Comparison of ENCODE assay signal across 1 cellular context in genomic region chr12:54357802-54358619, GRCh38.
TF ChIP-seq lines count a peak whose summit lies in the region.

No MANE protein-coding gene starts in this region.

TF ChIP-seq in K562, 482 proteins besides CTCF, POLR2A, EP300 and RAD21 (continued from another document and continues in another):
- TF ChIP-seq ZNF518B (CRISPR knock-in tag; IDR thresholded peaks at IDR 0.05): no peak
- no peak for TF ChIP-seq ZNF354B (CRISPR knock-in tag; IDR thresholded peaks at IDR 0.05)
- TF ChIP-seq VEZF1 (CRISPR knock-in tag; IDR thresholded peaks at IDR 0.05): no peak
- TF ChIP-seq ZNF133 (CRISPR knock-in tag; IDR thresholded peaks at IDR 0.05): no peak
- no peak for TF ChIP-seq ZNF212 (CRISPR knock-in tag; IDR thresholded peaks at IDR 0.05)
- TF ChIP-seq GATA2 (CRISPR knock-in tag; IDR thresholded peaks at IDR 0.05): no peak
- TF ChIP-seq ESRRB (CRISPR knock-in tag; IDR thresholded peaks at IDR 0.05; ENCODE audit: borderline replicate concordance): no peak
- TF ChIP-seq EHMT2 (IDR thresholded peaks at IDR 0.05): peak; percentile 25
- TF ChIP-seq YY1 (IDR thresholded peaks at IDR 0.05; ENCODE audit: borderline replicate concordance in 1 of 3, control insufficient read depth in 1 of 3, extremely low read depth in 1 of 3, insufficient read depth in 3 of 3, insufficient read length in 1 of 3, insufficient replicate concordance in 2 of 3, low read depth in 1 of 3, low read length in 2 of 3): peak in 1 of 3 experiments; percentile 12
- no peak for TF ChIP-seq DLX4 (CRISPR knock-in tag; IDR thresholded peaks at IDR 0.05)
- no peak for TF ChIP-seq ZNF707 (CRISPR knock-in tag; conservative IDR thresholded peaks at IDR 0.05)
- TF ChIP-seq TFAP4 (CRISPR knock-in tag; IDR thresholded peaks at IDR 0.05; ENCODE audit: borderline replicate concordance): no peak
- TF ChIP-seq SRF (CRISPR knock-in tag; IDR thresholded peaks at IDR 0.05): no peak
- TF ChIP-seq ZBTB34 (CRISPR knock-in tag; IDR thresholded peaks at IDR 0.05): no peak
- no peak for TF ChIP-seq HOMEZ (CRISPR knock-in tag; IDR thresholded peaks at IDR 0.05)
- TF ChIP-seq DACH1 (IDR thresholded peaks at IDR 0.05; ENCODE audit: partially characterized antibody): no peak
- no peak for TF ChIP-seq TEAD2 (tag; IDR thresholded peaks at IDR 0.05)
- TF ChIP-seq TEAD4 (IDR thresholded peaks at IDR 0.05; ENCODE audit: low read length): no peak
- TF ChIP-seq TEAD4 (CRISPR knock-in tag; IDR thresholded peaks at IDR 0.05; ENCODE audit: borderline replicate concordance): no peak
- TF ChIP-seq MYNN (IDR thresholded peaks at IDR 0.05): no peak
- no peak for TF ChIP-seq MYNN (CRISPR knock-in tag; IDR thresholded peaks at IDR 0.05)
- no peak for TF ChIP-seq MAZ (CRISPR knock-in tag; conservative IDR thresholded peaks at IDR 0.05 in 1 of 2, IDR thresholded peaks at IDR 0.05 in 1 of 2)
- TF ChIP-seq GTF2B (IDR thresholded peaks at IDR 0.05; ENCODE audit: extremely low read depth, insufficient read length): no peak
- no peak for TF ChIP-seq ZNF77 (CRISPR knock-in tag; IDR thresholded peaks at IDR 0.05)
- peak; percentile 71 for TF ChIP-seq ZEB2 (IDR thresholded peaks at IDR 0.05)
- TF ChIP-seq SNAPC5 (CRISPR knock-in tag; IDR thresholded peaks at IDR 0.05): no peak
- TF ChIP-seq PPARD (CRISPR knock-in tag; IDR thresholded peaks at IDR 0.05): no peak
- TF ChIP-seq ZNF263 (CRISPR knock-in tag; IDR thresholded peaks at IDR 0.05; ENCODE audit: borderline replicate concordance): no peak
- TF ChIP-seq ZC3H8 (IDR thresholded peaks at IDR 0.05): peak; percentile 84; the same call in 1 of the 2 replicates
- TF ChIP-seq BHLHE40 (IDR thresholded peaks at IDR 0.05; ENCODE audit: low read length): no peak
- no peak for TF ChIP-seq ZBED1 (IDR thresholded peaks at IDR 0.05)
- TF ChIP-seq EWSR1 (IDR thresholded peaks at IDR 0.05; ENCODE audit: borderline replicate concordance, low read depth, partially characterized antibody): no peak
- no peak for TF ChIP-seq CHCHD3 (CRISPR knock-in tag; IDR thresholded peaks at IDR 0.05)
- TF ChIP-seq CREB5 (CRISPR knock-in tag; IDR thresholded peaks at IDR 0.05): no peak
- no peak for TF ChIP-seq ZNF766 (CRISPR knock-in tag; conservative IDR thresholded peaks at IDR 0.05)
- no peak for TF ChIP-seq ZNF41 (CRISPR knock-in tag; conservative IDR thresholded peaks at IDR 0.05)
- no peak for TF ChIP-seq PREB (CRISPR knock-in tag; IDR thresholded peaks at IDR 0.05)
- no peak for TF ChIP-seq ZNF24 (IDR thresholded peaks at IDR 0.05)
- TF ChIP-seq SRSF9 (IDR thresholded peaks at IDR 0.05; ENCODE audit: borderline replicate concordance, low read depth, low read length): no peak
- no peak for TF ChIP-seq ZNF146 (CRISPR knock-in tag; IDR thresholded peaks at IDR 0.05; ENCODE audit: unreplicated experiment)
- peak; percentile 62 to 63; a peak in 2 of 4 replicates for TF ChIP-seq MCM7 (IDR thresholded peaks at IDR 0.05)
- no peak for TF ChIP-seq POLR2G (IDR thresholded peaks at IDR 0.05; ENCODE audit: low read depth, low read length)
- TF ChIP-seq GTF2A2 (tag; IDR thresholded peaks at IDR 0.05): no peak
- TF ChIP-seq CBX2 (IDR thresholded peaks at IDR 0.05; ENCODE audit: insufficient read depth, low read length, poor library complexity, severe bottlenecking): no peak
- TF ChIP-seq HMGXB4 (CRISPR knock-in tag; IDR thresholded peaks at IDR 0.05): no peak
- TF ChIP-seq PCBP2 (IDR thresholded peaks at IDR 0.05; ENCODE audit: low read depth, low read length, poor library complexity, severe bottlenecking): no peak
- no peak for TF ChIP-seq ZNF785 (CRISPR knock-in tag; IDR thresholded peaks at IDR 0.05)
- no peak for TF ChIP-seq BRCA1 (IDR thresholded peaks at IDR 0.05)
- no peak for TF ChIP-seq BRCA1 (CRISPR knock-in tag; IDR thresholded peaks at IDR 0.05)
- TF ChIP-seq MEIS2 (IDR thresholded peaks at IDR 0.05; ENCODE audit: partially characterized antibody): peak; percentile 56
- TF ChIP-seq RBM34 (IDR thresholded peaks at IDR 0.05; ENCODE audit: borderline replicate concordance, insufficient read depth, low read length): no peak
- TF ChIP-seq NRF1 (conservative IDR thresholded peaks at IDR 0.05 in 1 of 2, IDR thresholded peaks at IDR 0.05 in 1 of 2): 0 out of 4 replicates have a peak, but pooled peaks of 1 of the 2 experiments have one; percentile 22
- no peak for TF ChIP-seq KLF16 (IDR thresholded peaks at IDR 0.05)
- no peak for TF ChIP-seq PATZ1 (CRISPR knock-in tag; IDR thresholded peaks at IDR 0.05; ENCODE audit: borderline replicate concordance)
- TF ChIP-seq ZNF253 (CRISPR knock-in tag; conservative IDR thresholded peaks at IDR 0.05): no peak
- no peak for TF ChIP-seq MAFK (IDR thresholded peaks at IDR 0.05; ENCODE audit: low read length)
- no peak for TF ChIP-seq FOXJ2 (tag; IDR thresholded peaks at IDR 0.05)
